9 cellular contexts compared by ENCODE assay signal in the genomic region with DNA sequence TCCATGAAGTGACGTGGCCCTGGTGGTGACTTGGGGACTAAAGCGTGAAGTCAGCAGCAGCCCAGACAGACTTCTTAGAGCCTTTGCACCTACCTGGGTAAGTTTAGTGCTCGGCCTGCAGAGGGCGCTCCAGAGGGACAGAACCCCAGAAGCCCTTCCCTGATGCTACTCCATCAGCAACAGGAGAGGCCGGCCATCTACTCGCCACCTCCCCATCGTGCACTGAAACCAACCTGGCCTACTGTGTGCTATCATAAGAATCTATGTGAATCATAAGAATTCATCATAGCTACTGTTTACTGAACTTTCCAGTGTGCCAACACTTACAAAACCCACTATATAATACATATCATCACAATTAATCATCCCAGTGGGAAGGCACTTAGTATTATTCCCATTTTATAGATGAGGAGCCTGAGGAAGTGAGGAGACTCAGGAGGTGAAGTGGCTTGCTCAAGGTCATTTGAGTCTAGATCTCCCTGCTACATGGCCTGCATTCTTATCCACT. TPM values are rescaled to one million over a fixed set of nuclear protein-coding genes. Genes with fewer than 3 reads are reported as not detected.
DNase-seq lines count a peak whose midpoint lies in the region; ATAC-seq and TF ChIP-seq lines count a peak whose summit lies in the region.
"Had no signal": no experiment of that assay in that cellular context is flagged by ENCODE, and none has a peak within 500 bp of the region (broad histone marks: within the 10 kb centered on the region; RNA-seq: fewer than 3 reads in every experiment).

No MANE protein-coding gene starts in this region.

- no peak overlapping the region for H2BK120ac ChIP-seq in neuronal stem cell (ENCODE audit: low read depth, low read length)

- H3K4me3 ChIP-seq in ascending aorta (no peak overlapping the region), neuronal stem cell (ENCODE audit: low read length in 2 of 2) (no peak overlapping the region)

- H2AK5ac ChIP-seq in neuronal stem cell (ENCODE audit: low read depth, low read length): peak overlapping the region; percentile 32

- peak; percentile 9 for DNase-seq in NCI-H146 (lab: John Stamatoyannopoulos, UW)
- no peak for DNase-seq in NCI-H146 treated with DMSO at 0.1 percent for 48 hours (lab: John Stamatoyannopoulos, UW; ENCODE audit: unreplicated experiment)
- peak; percentile 3 for DNase-seq in MV-4-11 (lab: John Stamatoyannopoulos, UW)
- no peak for DNase-seq in ascending aorta (ENCODE audit: low spot score in 2 of 2)
- DNase-seq in neuronal stem cell (ENCODE audit: low spot score): no peak
- DNase-seq in pons (ENCODE audit: low spot score): no peak

- no peak overlapping the region for H3K23ac ChIP-seq in neuronal stem cell (ENCODE audit: low read depth, low read length, poor library complexity)

- H3K14ac ChIP-seq in neuronal stem cell (ENCODE audit: low read length): no peak overlapping the region

- no CpG with 5 or more reads among the region's 7 CpGs for WGBS in neuronal stem cell (ENCODE audit: extremely low coverage in 2 of 2, insufficient read length in 2 of 2, insufficient replicate concordance in 1 of 2), 2 donors

- H3K4ac ChIP-seq in neuronal stem cell (ENCODE audit: low read length): no peak overlapping the region

- H3K9ac ChIP-seq in neuronal stem cell (ENCODE audit: low read depth, low read length, poor library complexity): no peak overlapping the region

- H3K27me3 ChIP-seq in ascending aorta (no peaks in the 10 kb centered on the region), neuronal stem cell (ENCODE audit: control insufficient read depth in 3 of 3, insufficient read depth in 3 of 3, low read depth in 1 of 3, low read length in 3 of 3) (no peaks in the 10 kb centered on the region)

- no peaks in the 10 kb centered on the region for H3K79me1 ChIP-seq in neuronal stem cell (ENCODE audit: low read depth, low read length)

- TF ChIP-seq CTCF in ascending aorta (IDR thresholded peaks at IDR 0.05): peak; percentile 8 to 39 (median 31)

- intact Hi-C loops in ascending aorta (cut with DNase I): loop anchor here (10.0 kb wide), 3 partner anchors 698 to 1462 kb away; partner anchors contain the start of genes NFYC and SLC2A1

- no peak overlapping the region for H2AFZ ChIP-seq in neuronal stem cell (ENCODE audit: low read length)

- peak overlapping the region; percentile 67 to 97 for H3K27ac ChIP-seq in ascending aorta
- no peak overlapping the region for H3K27ac ChIP-seq in neuronal stem cell (replicated peaks; ENCODE audit: low read length)

- peak overlapping the region; percentile 31 for H2BK15ac ChIP-seq in neuronal stem cell (ENCODE audit: low read length)

- H3K36me3 ChIP-seq in ascending aorta: no peaks in the 10 kb centered on the region
- H3K36me3 ChIP-seq in neuronal stem cell (replicated peaks in 1 of 2; ENCODE audit: control insufficient read depth in 2 of 2, insufficient read depth in 2 of 2, low read length in 2 of 2): no peaks in the 10 kb centered on the region

- ATAC-seq in HG03469 (IDR thresholded peaks at IDR 0.05; ENCODE audit: unreplicated experiment) (no peak), GM21723 (IDR thresholded peaks at IDR 0.05; ENCODE audit: unreplicated experiment) (no peak)

- H4K8ac ChIP-seq in neuronal stem cell (ENCODE audit: low read depth, low read length): no peak overlapping the region

- H3K9me3 ChIP-seq in ascending aorta: no peaks in the 10 kb centered on the region
- H3K9me3 ChIP-seq in neuronal stem cell (replicated peaks in 1 of 2; ENCODE audit: control insufficient read depth in 2 of 2, insufficient read depth in 1 of 2, low read depth in 1 of 2, low read length in 2 of 2): no peaks in the 10 kb centered on the region

- no peak overlapping the region for H2BK5ac ChIP-seq in neuronal stem cell (ENCODE audit: low read length)

- no peak overlapping the region for H4K91ac ChIP-seq in neuronal stem cell (ENCODE audit: low read depth, low read length, poor library complexity)

- H3K18ac ChIP-seq in neuronal stem cell (ENCODE audit: low read length): peak overlapping the region; percentile 53

- no peak overlapping the region for H2BK12ac ChIP-seq in neuronal stem cell (ENCODE audit: low read length)

- H3K4me2 ChIP-seq in neuronal stem cell (ENCODE audit: insufficient read depth, low read length, poor library complexity, severe bottlenecking): no peak overlapping the region

- peaks cover 16 to 41% of the 10 kb centered on the region in 2 donors for H3K4me1 ChIP-seq in ascending aorta
- H3K4me1 ChIP-seq in neuronal stem cell (ENCODE audit: control insufficient read depth in 2 of 2, insufficient read depth in 1 of 2, low read depth in 1 of 2, low read length in 2 of 2): peaks cover 30 to 32% of the 10 kb centered on the region in 2 donors

RNA-seq across cellular contexts. Expression of gene EDN2, which starts 7.9 kb away (rescaled TPM):
- total RNA-seq in ascending aorta: not detected
- 0.04 TPM for polyA plus RNA-seq in neuronal stem cell (2013, experiment 1 of 2)
- not detected for polyA plus RNA-seq in neuronal stem cell (2013, experiment 2 of 2)
- total RNA-seq: T-helper 1 cell treated with Interleukin-12 subunit alpha and Interleukin-12 subunit beta and Interleukin-4 antibody, amounts not matched to agents 30 ng/mL and 1 ng/mL, for 36 hours had no signal

Comparison
In these comparisons a context has a peak if more than half of its experiments do, and no peak if none do; other contexts are left out.
1. DNase-seq: peak in NCI-H146 (single experiment) and MV-4-11 (single experiment); none in NCI-H146 treated with DMSO at 0.1 percent for 48 hours (single experiment), ascending aorta (0 of 2), neuronal stem cell (single experiment) and pons (single experiment).